In genomic region chr22:41365425-41365824, GRCh38 we compare ENCODE assay signal across 23 cellular contexts.
"Had no signal": no experiment of that assay in that cellular context is flagged by ENCODE, and none has a peak within 500 bp of the region (broad histone marks: within the 10 kb centered on the region; RNA-seq: fewer than 3 reads in every experiment).

No MANE protein-coding gene starts in this region.

- H3K27ac ChIP-seq: adrenal gland had no signal

- H3K9me3 ChIP-seq: adrenal gland, breast epithelium, MG63 had no signal

- H3K4me1 Mint-ChIP-seq: activated CD4-positive, alpha-beta memory T cell treated with anti-CD3 and anti-CD28 coated beads, Interleukin-2, amount 10 ng/mL, durations not matched to agents 7 days and 5 days; activated CD4-positive, alpha-beta T cell treated with anti-CD3 and anti-CD28 coated beads, Interleukin-2, amount 10 ng/mL, durations not matched to agents 7 days and 5 days; activated naive CD4-positive, alpha-beta T cell treated with anti-CD3 and anti-CD28 coated beads, Interleukin-2, amount 10 ng/mL, durations not matched to agents 7 days and 5 days; activated naive CD8-positive, alpha-beta T cell treated with anti-CD3 and anti-CD28 coated beads, Interleukin-2, amount 10 ng/mL, durations not matched to agents 7 days and 5 days; activated T-helper 17 cell treated with anti-CD3 and anti-CD28 coated beads, Interleukin-2, amount 50 U/mL, for 72 hours had no signal

- H3K36me3 Mint-ChIP-seq: activated naive CD4-positive, alpha-beta T cell treated with anti-CD3 and anti-CD28 coated beads, Interleukin-2, amount 10 ng/mL, durations not matched to agents 7 days and 5 days; activated naive CD8-positive, alpha-beta T cell treated with anti-CD3 and anti-CD28 coated beads, Interleukin-2, amount 10 ng/mL, durations not matched to agents 7 days and 5 days had no signal

- H3K27me3 Mint-ChIP-seq: activated T-helper 17 cell treated with anti-CD3 and anti-CD28 coated beads, Interleukin-2, amount 50 U/mL, for 72 hours had no signal

- H3K9me3 Mint-ChIP-seq: activated CD4-positive, alpha-beta memory T cell treated with anti-CD3 and anti-CD28 coated beads, Interleukin-2, amount 10 ng/mL, durations not matched to agents 7 days and 5 days; activated CD4-positive, alpha-beta T cell treated with anti-CD3 and anti-CD28 coated beads, Interleukin-2, amount 10 ng/mL, durations not matched to agents 7 days and 5 days; activated naive CD4-positive, alpha-beta T cell treated with anti-CD3 and anti-CD28 coated beads, Interleukin-2, amount 10 ng/mL, durations not matched to agents 7 days and 5 days; activated naive CD8-positive, alpha-beta T cell treated with anti-CD3 and anti-CD28 coated beads, Interleukin-2, amount 10 ng/mL, durations not matched to agents 7 days and 5 days; activated T-helper 17 cell treated with anti-CD3 and anti-CD28 coated beads, Interleukin-2, amount 50 U/mL, for 72 hours; T-helper 1 cell treated with Interleukin-12 subunit alpha and Interleukin-12 subunit beta and Interleukin-4 antibody, amounts not matched to agents 30 μg/mL and 1 μg/mL, for 36 hours had no signal

- H3K4me3 Mint-ChIP-seq: activated CD4-positive, alpha-beta memory T cell treated with anti-CD3 and anti-CD28 coated beads, Interleukin-2, amount 10 ng/mL, durations not matched to agents 7 days and 5 days; activated CD4-positive, alpha-beta T cell treated with anti-CD3 and anti-CD28 coated beads, Interleukin-2, amount 10 ng/mL, durations not matched to agents 7 days and 5 days; activated naive CD4-positive, alpha-beta T cell treated with anti-CD3 and anti-CD28 coated beads, Interleukin-2, amount 10 ng/mL, durations not matched to agents 7 days and 5 days; activated naive CD8-positive, alpha-beta T cell treated with anti-CD3 and anti-CD28 coated beads, Interleukin-2, amount 10 ng/mL, durations not matched to agents 7 days and 5 days; activated T-helper 17 cell treated with anti-CD3 and anti-CD28 coated beads, Interleukin-2, amount 50 U/mL, for 72 hours; T-helper 1 cell treated with Interleukin-12 subunit alpha and Interleukin-12 subunit beta and Interleukin-4 antibody, amounts not matched to agents 30 μg/mL and 1 μg/mL, for 36 hours had no signal

- H3K27me3 ChIP-seq: adrenal gland, breast epithelium, MG63 had no signal

- H3K27ac Mint-ChIP-seq: activated CD4-positive, alpha-beta memory T cell treated with anti-CD3 and anti-CD28 coated beads, Interleukin-2, amount 10 ng/mL, durations not matched to agents 7 days and 5 days; activated CD4-positive, alpha-beta T cell treated with anti-CD3 and anti-CD28 coated beads, Interleukin-2, amount 10 ng/mL, durations not matched to agents 7 days and 5 days; activated naive CD4-positive, alpha-beta T cell treated with anti-CD3 and anti-CD28 coated beads, Interleukin-2, amount 10 ng/mL, durations not matched to agents 7 days and 5 days; activated naive CD8-positive, alpha-beta T cell treated with anti-CD3 and anti-CD28 coated beads, Interleukin-2, amount 10 ng/mL, durations not matched to agents 7 days and 5 days; activated T-helper 17 cell treated with anti-CD3 and anti-CD28 coated beads, Interleukin-2, amount 50 U/mL, for 72 hours; T-helper 1 cell treated with Interleukin-12 subunit alpha and Interleukin-12 subunit beta and Interleukin-4 antibody, amounts not matched to agents 30 μg/mL and 1 μg/mL, for 36 hours had no signal

- DNase-seq: activated CD4-positive, alpha-beta memory T cell treated with anti-CD3 and anti-CD28 coated beads, Interleukin-2, amount 10 ng/mL, durations not matched to agents 7 days and 5 days; activated CD4-positive, alpha-beta T cell treated with anti-CD3 and anti-CD28 coated beads, Interleukin-2, amount 10 ng/mL, durations not matched to agents 7 days and 5 days; activated CD4-positive, CD25-positive, alpha-beta regulatory T cell; activated gamma-delta T cell; activated naive CD4-positive, alpha-beta T cell treated with anti-CD3 and anti-CD28 coated beads, Interleukin-2, amount 10 ng/mL, durations not matched to agents 7 days and 5 days; activated naive CD8-positive, alpha-beta T cell treated with anti-CD3 and anti-CD28 coated beads, Interleukin-2, amount 10 ng/mL, durations not matched to agents 7 days and 5 days; activated T-cell treated with anti-CD3 and anti-CD28 coated beads for 4 hours; activated T-cell treated with anti-CD3 and anti-CD28 coated beads, Interleukin-2, amount 50 U/mL, for 48 hours; adrenal gland; MG63; MV-4-11; NCI-H1092 treated with DMSO at 0.1 percent for 48 hours; NCI-H1417 treated with DMSO at 0.1 percent for 48 hours; NCI-H1694; NCI-H2029 treated with DMSO at 0.1 percent for 48 hours; NCI-H226; NCI-H526; NCI-H774; NK-92 treated with Interleukin-12 subunit alpha and Interleukin-12 subunit beta, amount 100 ng/mL, for 24 hours; SHP77 treated with DMSO at 0.1 percent for 48 hours had no signal

- H3K4me3 ChIP-seq: adrenal gland, breast epithelium, MG63 had no signal

- H3K36me3 ChIP-seq: adrenal gland, breast epithelium had no signal

- ATAC-seq: activated T-helper 17 cell treated with anti-CD3 and anti-CD28 coated beads, Interleukin-2, amount 50 U/mL, for 72 hours had no signal
